In genomic region chr21:38306833-38307232, GRCh38 we compare ENCODE assay signal across 16 cellular contexts. TPM values are rescaled to one million over a fixed set of nuclear protein-coding genes. Genes with fewer than 3 reads are reported as not detected.
DNase-seq lines count a peak whose midpoint lies in the region; ATAC-seq, FAIRE-seq and TF ChIP-seq lines count a peak whose summit lies in the region.
"Had no signal": no experiment of that assay in that cellular context is flagged by ENCODE, and none has a peak within 500 bp of the region (broad histone marks: within the 10 kb centered on the region; RNA-seq: fewer than 3 reads in every experiment).

No MANE protein-coding gene starts in this region.

- no peaks in the 10 kb centered on the region for H3K9me1 ChIP-seq in endothelial cell of umbilical vein (replicated peaks; ENCODE audit: control insufficient read depth, extremely low read depth, insufficient read depth, low read length)

- no peak for TF ChIP-seq POLR2A in endothelial cell of umbilical vein (IDR thresholded peaks at IDR 0.05; ENCODE audit: low read depth, low read length)

- FAIRE-seq in endothelial cell of umbilical vein (lab: Jason Lieb, UNC): peak; percentile 35
- FAIRE-seq: K562, TTC549 had no signal

- intact Hi-C loops in endothelial cell of umbilical vein (cut with micrococcal nuclease) (loop anchor here (1.0 to 10.0 kb wide), 5 partner anchors 11 to 168 kb away; no protein-coding TSS in a partner anchor), head of caudate nucleus (cut with DNase I) (no loop called here)
- intact Hi-C loops in naive thymus-derived CD4-positive, alpha-beta T cell (cut with micrococcal nuclease): loop anchor here in 1 of 2 donors (1.0 kb wide), 4 partner anchors 10 to 62 kb away; no protein-coding TSS in a partner anchor

- H3K27me3 Mint-ChIP-seq in naive thymus-derived CD4-positive, alpha-beta T cell: no peaks in the 10 kb centered on the region

- H3K4me2 ChIP-seq in endothelial cell of umbilical vein (ENCODE audit: insufficient read depth, low read length): peak overlapping the region; percentile 54

- no peaks in the 10 kb centered on the region for H3K9me3 ChIP-seq in endothelial cell of umbilical vein (replicated peaks; ENCODE audit: control insufficient read depth, insufficient read depth, low read length)
- no peaks in the 10 kb centered on the region for H3K9me3 ChIP-seq in naive thymus-derived CD4-positive, alpha-beta T cell (ENCODE audit: control insufficient read depth in 2 of 3, low read length in 3 of 3)
- H3K9me3 ChIP-seq: gastroesophageal sphincter, prostate gland, testis had no signal

- H3K4me1 Mint-ChIP-seq in naive thymus-derived CD4-positive, alpha-beta T cell: peaks cover 0 to 32% (median 13%) of the 10 kb centered on the region in 7 donors
- H3K4me1 Mint-ChIP-seq: memory B cell had no signal

- TF ChIP-seq CTCF in BJ (IDR thresholded peaks at IDR 0.05; ENCODE audit: insufficient read depth, low read depth, low read length): no peak
- no peak for TF ChIP-seq CTCF in endothelial cell of umbilical vein (IDR thresholded peaks at IDR 0.05; ENCODE audit: extremely low read depth in 1 of 2, insufficient read depth in 1 of 2, low read depth in 1 of 2, low read length in 2 of 2)

- peak overlapping the region in 4 of 10 donors; percentile 23 to 64 (median 55) for H3K4me3 Mint-ChIP-seq in naive thymus-derived CD4-positive, alpha-beta T cell
- H3K4me3 Mint-ChIP-seq: H9, memory B cell had no signal

- TSS peak; percentile 91 for BruUV-seq in endothelial cell of umbilical vein (replicated peaks; lab: Mats Ljungman, UMichigan)

- H3K79me2 ChIP-seq in endothelial cell of umbilical vein (ENCODE audit: control insufficient read depth, insufficient read depth, low read length): no peaks in the 10 kb centered on the region

- H3K4me1 ChIP-seq in endothelial cell of umbilical vein (ENCODE audit: control insufficient read depth, extremely low read depth, insufficient read depth, low read length): peaks cover 25% of the 10 kb centered on the region
- H3K4me1 ChIP-seq in naive thymus-derived CD4-positive, alpha-beta T cell (ENCODE audit: control insufficient read depth in 2 of 2, insufficient read depth in 2 of 2, low read length in 2 of 2): peaks cover 0 to 15% of the 10 kb centered on the region in 2 donors
- H3K4me1 ChIP-seq: gastroesophageal sphincter, prostate gland had no signal

- no peak for ATAC-seq in naive thymus-derived CD4-positive, alpha-beta T cell
- ATAC-seq: gastroesophageal sphincter, K562 had no signal

- CTCF ChIA-PET in BJ (lab: Yijun Ruan, JAX): interaction anchor here (1.0 kb wide), 1 partner anchor 13 kb away, joined by 3 read pairs; no protein-coding TSS in a partner anchor
- CTCF ChIA-PET in endothelial cell of umbilical vein (lab: Charles Lee): interaction anchor here (0.8 to 3.8 kb wide), 8 partner anchors 10 to 136 kb away, joined by 4 to 20 read pairs (median 6); no protein-coding TSS in a partner anchor
- CTCF ChIA-PET in naive thymus-derived CD4-positive, alpha-beta T cell (lab: Charles Lee): interaction anchor here (0.6 to 2.3 kb wide), 5 partner anchors 13 to 46 kb away, joined by 3 to 7 read pairs (median 4); no protein-coding TSS in a partner anchor

- DNase-seq in BJ (ENCODE audit: low read depth): peak; percentile 57
- peak; percentile 15 to 37 for DNase-seq in NCI-H526 (lab: John Stamatoyannopoulos, UW)
- no peak for DNase-seq in endothelial cell of umbilical vein (ENCODE audit: low read depth, low spot score)
- DNase-seq in naive thymus-derived CD4-positive, alpha-beta T cell: no peak
- no peak for DNase-seq in KG1 (lab: John Stamatoyannopoulos, UW)
- no peak for DNase-seq in head of caudate nucleus
- DNase-seq in NCI-H82 treated with DMSO at 0.1 percent for 48 hours (lab: John Stamatoyannopoulos, UW; ENCODE audit: unreplicated experiment): no peak
- DNase-seq in activated CD4-positive, alpha-beta T cell treated with anti-CD3 and anti-CD28 coated beads, Interleukin-2, amount 50 U/mL, for 48 hours: no peak
- DNase-seq: H9, NCI-H2081 treated with DMSO at 0.1 percent for 48 hours, testis had no signal

- H3K4me3 ChIP-seq in BJ (ENCODE audit: low read depth, low read length) (no peak overlapping the region), endothelial cell of umbilical vein (replicated peaks in 1 of 3; ENCODE audit: insufficient read depth in 1 of 3, low read depth in 1 of 3, low read length in 3 of 3) (no peak overlapping the region)
- H3K4me3 ChIP-seq in naive thymus-derived CD4-positive, alpha-beta T cell (ENCODE audit: low read length): peak overlapping the region; percentile 31
- H3K4me3 ChIP-seq: gastroesophageal sphincter, K562, prostate gland, testis had no signal

- H4K20me1 ChIP-seq in endothelial cell of umbilical vein (replicated peaks; ENCODE audit: control insufficient read depth, extremely low read depth, insufficient read depth, low read length): no peaks in the 10 kb centered on the region

- no peak overlapping the region for H3K9ac ChIP-seq in endothelial cell of umbilical vein (replicated peaks; ENCODE audit: extremely low read depth, insufficient read depth, low read length)

- dilution Hi-C loops in endothelial cell of umbilical vein (cut with MboI; ENCODE audit: extremely low pct_ligation_motif_present, low sequenced_read_pairs): no loop called here

- H2AFZ ChIP-seq in endothelial cell of umbilical vein (ENCODE audit: low read depth, low read length): peak overlapping the region; percentile 25

- peak overlapping the region in 8 of 9 donors; percentile 46 to 96 (median 90) for H3K27ac Mint-ChIP-seq in naive thymus-derived CD4-positive, alpha-beta T cell
- H3K27ac Mint-ChIP-seq: H9, memory B cell had no signal

- peak overlapping the region; percentile 43 for H3K27ac ChIP-seq in endothelial cell of umbilical vein (ENCODE audit: insufficient read depth, low read depth, low read length)
- H3K27ac ChIP-seq in naive thymus-derived CD4-positive, alpha-beta T cell (ENCODE audit: low read depth, low read length): peak overlapping the region; percentile 33
- H3K27ac ChIP-seq: gastroesophageal sphincter, prostate gland had no signal

- H3K36me3 ChIP-seq in BJ (ENCODE audit: control insufficient read depth, insufficient read depth, low read length) (no peaks in the 10 kb centered on the region), endothelial cell of umbilical vein (ENCODE audit: control insufficient read depth in 2 of 2, extremely low read depth in 1 of 2, insufficient read depth in 2 of 2, low read length in 2 of 2) (no peaks in the 10 kb centered on the region)
- H3K36me3 ChIP-seq in naive thymus-derived CD4-positive, alpha-beta T cell (ENCODE audit: control insufficient read depth in 2 of 3, insufficient read depth in 3 of 3, low read length in 3 of 3): no peaks in the 10 kb centered on the region
- H3K36me3 ChIP-seq: gastroesophageal sphincter, prostate gland had no signal

- POLR2A ChIA-PET in BJ (lab: Charles Lee) (no interaction called here), endothelial cell of umbilical vein (lab: Charles Lee) (interaction anchor here (0.7 kb wide), 1 partner anchor 67 kb away, joined by 3 read pairs; no protein-coding TSS in a partner anchor)
- POLR2A ChIA-PET in naive thymus-derived CD4-positive, alpha-beta T cell (lab: Charles Lee): interaction anchor here (0.6 to 2.2 kb wide), 6 partner anchors 10 to 757 kb away, joined by 3 to 15 read pairs (median 4); no protein-coding TSS in a partner anchor

- H3K27me3 ChIP-seq in BJ (ENCODE audit: control insufficient read depth, insufficient read depth, low read length) (no peaks in the 10 kb centered on the region), endothelial cell of umbilical vein (ENCODE audit: control insufficient read depth in 2 of 2, insufficient read depth in 2 of 2, low read length in 2 of 2) (no peaks in the 10 kb centered on the region)
- H3K27me3 ChIP-seq in naive thymus-derived CD4-positive, alpha-beta T cell (ENCODE audit: control insufficient read depth in 2 of 2, insufficient read depth in 2 of 2, low read length in 2 of 2): no peaks in the 10 kb centered on the region
- H3K27me3 ChIP-seq: testis had no signal

- H3K9me3 Mint-ChIP-seq in naive thymus-derived CD4-positive, alpha-beta T cell: peaks cover 0 to 2% (median 0%) of the 10 kb centered on the region in 11 donors

- H3K36me3 Mint-ChIP-seq in naive thymus-derived CD4-positive, alpha-beta T cell: peaks cover 0 to 2% (median 0%) of the 10 kb centered on the region in 5 donors
- H3K36me3 Mint-ChIP-seq: memory B cell had no signal

TF ChIP-seq in endothelial cell of umbilical vein, 7 proteins besides CTCF, POLR2A, EP300 and RAD21:
- TF ChIP-seq FOS (IDR thresholded peaks at IDR 0.05; ENCODE audit: borderline replicate concordance, insufficient read depth, low read length) (no peak), POLR2AphosphoS5 (IDR thresholded peaks at IDR 0.05; ENCODE audit: insufficient read depth, low read depth, low read length) (no peak), MYC (IDR thresholded peaks at IDR 0.05; ENCODE audit: low read depth, low read length) (no peak), MAX (IDR thresholded peaks at IDR 0.05; ENCODE audit: insufficient read depth, insufficient read length) (no peak), JUN (IDR thresholded peaks at IDR 0.05; ENCODE audit: borderline replicate concordance, insufficient read depth, insufficient read length, low read depth) (no peak), GATA2 (IDR thresholded peaks at IDR 0.05; ENCODE audit: insufficient read depth, insufficient read length, low read depth, low read length) (no peak), EZH2 (IDR thresholded peaks at IDR 0.05; ENCODE audit: borderline replicate concordance, low read depth, low read length, severe bottlenecking) (no peak)

RNA-seq across cellular contexts. Expression of gene KCNJ15, which starts 50.0 kb away (rescaled TPM):
- polyA plus RNA-seq in BJ (2011; rRNA removed) (0.02 and 0.18 TPM in 2 replicates), endothelial cell of umbilical vein (1.5 and 2.4 TPM in 2 replicates)
- 0.81 TPM in 1 of 2 replicates, not detected in the other for polyA minus RNA-seq in BJ (2011; rRNA and poly(A)+ RNA removed)
- total RNA-seq in endothelial cell of umbilical vein: 1.4 and 1.5 TPM in 2 replicates
- polyA plus RNA-seq in endothelial cell of umbilical vein (2011; cell fraction: cytosol; rRNA removed): 1.5 and 1.7 TPM in 2 replicates
- polyA plus RNA-seq in endothelial cell of umbilical vein (2011; cell fraction: nucleus; rRNA removed): 0.55 and 0.63 TPM in 2 replicates
- polyA plus RNA-seq in endothelial cell of umbilical vein (2012): 0.16 and 0.37 TPM in 2 replicates
- 1.0 and 5.6 TPM in 2 replicates for polyA minus RNA-seq in endothelial cell of umbilical vein
- polyA minus RNA-seq in endothelial cell of umbilical vein (2011; cell fraction: cytosol; rRNA and poly(A)+ RNA removed): not detected
- 0.14 and 1.2 TPM in 2 replicates for polyA minus RNA-seq in endothelial cell of umbilical vein (2011; cell fraction: nucleus; rRNA and poly(A)+ RNA removed)
- 1 to 10 TPM in 1 of 5 experiments, under 1 TPM in 3, not detected in 1; 0.16 to 1.1 (median 0.70) TPM for total RNA-seq in naive thymus-derived CD4-positive, alpha-beta T cell
- polyA plus RNA-seq in naive thymus-derived CD4-positive, alpha-beta T cell: not detected
- total RNA-seq: H9 had no signal

Comparison
In these comparisons a context has a peak if more than half of its experiments do, and no peak if none do; other contexts are left out.
1. DNase-seq: peak in BJ (single experiment) and NCI-H526 (2 of 2); none in endothelial cell of umbilical vein (single experiment), naive thymus-derived CD4-positive, alpha-beta T cell (0 of 9), KG1 (single experiment), head of caudate nucleus (0 of 42), NCI-H82 treated with DMSO at 0.1 percent for 48 hours (single experiment) and activated CD4-positive, alpha-beta T cell treated with anti-CD3 and anti-CD28 coated beads, Interleukin-2, amount 50 U/mL, for 48 hours (0 of 2).